8 cellular contexts compared by ENCODE assay signal in the genomic region with DNA sequence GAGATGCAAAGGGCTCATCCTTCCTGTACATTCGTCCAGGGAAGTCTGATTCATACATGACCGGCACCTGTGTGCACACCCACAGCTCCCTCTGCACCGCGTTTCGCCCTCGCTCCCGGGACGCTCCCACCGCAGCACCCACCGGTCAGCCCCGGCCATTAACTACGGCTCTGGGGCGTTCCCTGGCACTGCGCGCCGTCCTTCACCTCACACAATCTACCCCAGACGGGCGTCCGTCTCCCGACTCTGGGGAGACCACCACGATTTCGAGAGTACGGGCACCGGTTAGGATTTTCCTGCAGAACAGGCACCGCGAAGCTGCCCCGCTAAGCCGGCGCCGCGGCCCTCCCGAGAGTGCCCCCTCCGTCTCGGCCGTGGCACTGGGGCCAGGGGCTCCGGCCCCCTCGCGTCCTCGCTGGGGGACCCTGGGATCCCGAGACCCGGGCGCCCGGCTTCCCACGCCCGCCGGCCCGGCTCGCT. TPM values are rescaled to one million over a fixed set of nuclear protein-coding genes. Genes with fewer than 3 reads are reported as not detected.
DNase-seq lines count a peak whose midpoint lies in the region; ATAC-seq and TF ChIP-seq lines count a peak whose summit lies in the region.

No MANE protein-coding gene starts in this region.

- H3K9me2 ChIP-seq in SK-N-SH: no peaks in the 10 kb centered on the region

- no peaks in the 10 kb centered on the region for H3K27me3 ChIP-seq in CD4-positive, alpha-beta T cell (ENCODE audit: control insufficient read depth, insufficient read depth, low read length)
- no peaks in the 10 kb centered on the region for H3K27me3 ChIP-seq in SK-N-SH (ENCODE audit: insufficient read depth)
- H3K27me3 ChIP-seq in sigmoid colon: no peaks in the 10 kb centered on the region

- TF ChIP-seq EP300 in SK-N-SH (IDR thresholded peaks at IDR 0.05; ENCODE audit: borderline replicate concordance in 1 of 2, low read depth in 1 of 2, low read length in 1 of 2) (no peak), sigmoid colon (IDR thresholded peaks at IDR 0.05) (no peak)

- peaks cover 0 to 4% of the 10 kb centered on the region in 2 experiments for H3K36me3 ChIP-seq in SK-N-SH (replicated peaks in 1 of 2; ENCODE audit: control insufficient read depth in 1 of 2, insufficient read depth in 2 of 2, low read length in 1 of 2)
- peaks cover 0 to 6% (median 2%) of the 10 kb centered on the region in 4 donors for H3K36me3 ChIP-seq in sigmoid colon

- intact Hi-C loops in CD4-positive, alpha-beta T cell (cut with DNase I, micrococcal nuclease): loop anchor here in 1 of 2 experiments (5.0 to 10.0 kb wide), 2 partner anchors 1027 to 1080 kb away; a partner anchor contains a TSS
- intact Hi-C loops in sigmoid colon (cut with DNase I): loop anchor here (5.0 kb wide), 3 partner anchors 45 to 125 kb away; no protein-coding TSS in a partner anchor

- H3K4me1 Mint-ChIP-seq in CD4-positive, alpha-beta T cell (ENCODE audit: low read depth): peaks cover 32% of the 10 kb centered on the region

- peak overlapping the region; percentile 97 for H3K9ac ChIP-seq in SK-N-SH

- H3K9me3 ChIP-seq in CD4-positive, alpha-beta T cell (ENCODE audit: control insufficient read depth, low read length): no peaks in the 10 kb centered on the region
- H3K9me3 ChIP-seq in SK-N-SH (no peaks in the 10 kb centered on the region), sigmoid colon (no peaks in the 10 kb centered on the region)

- in situ Hi-C loops in astrocyte of the spinal cord (cut with HindIII; ENCODE audit: low sequenced_read_pairs): no loop called here

- POLR2A ChIA-PET in CD4-positive, alpha-beta T cell (lab: Charles Lee): interaction anchor here (1.5 to 1.6 kb wide), 2 partner anchors 21 to 47 kb away, joined by 5 to 9 read pairs; a partner anchor contains a TSS
- POLR2A ChIA-PET in SK-N-SH (lab: Yijun Ruan, JAX): interaction anchor here (0.6 to 1.4 kb wide), 11 partner anchors 16 to 237 kb away, joined by 3 to 11 read pairs (median 4); a partner anchor contains a TSS

- CTCF ChIA-PET in CD4-positive, alpha-beta T cell (lab: Charles Lee): no interaction called here
- CTCF ChIA-PET in SK-N-SH (lab: Yijun Ruan, JAX): interaction anchor here (1.0 to 2.1 kb wide), 2 partner anchors 9 to 27 kb away, joined by 3 to 7 read pairs; no protein-coding TSS in a partner anchor

- ATAC-seq in CD4-positive, alpha-beta T cell (ENCODE audit: poor library complexity): peak; percentile 16
- peak; percentile 42 for ATAC-seq in GM19397 (IDR thresholded peaks at IDR 0.05; ENCODE audit: unreplicated experiment)
- peak; percentile 34 for ATAC-seq in HG03442 (IDR thresholded peaks at IDR 0.05; ENCODE audit: unreplicated experiment)

- no peak for TF ChIP-seq RAD21 in SK-N-SH (IDR thresholded peaks at IDR 0.05; ENCODE audit: low read length)

- no peak for TF ChIP-seq POLR2A in sigmoid colon (IDR thresholded peaks at IDR 0.05)

- peak overlapping the region; percentile 82 for H2AFZ ChIP-seq in SK-N-SH (ENCODE audit: low read depth)

- H3K36me3 Mint-ChIP-seq in CD4-positive, alpha-beta T cell (ENCODE audit: low read depth): peaks cover 18% of the 10 kb centered on the region

- peaks cover 12% of the 10 kb centered on the region for H3F3A ChIP-seq in SK-N-SH (replicated peaks; ENCODE audit: insufficient read depth)

- no peaks in the 10 kb centered on the region for H3K27me3 Mint-ChIP-seq in CD4-positive, alpha-beta T cell

- under 1% methylated on average over 15 of the region's 48 CpGs for WGBS in SK-N-SH (ENCODE audit: low lambda C conversion rate)
- 0 to 1% methylated on average over 48 of the region's 48 CpGs for WGBS in sigmoid colon, 2 donors

- H3K27ac Mint-ChIP-seq in CD4-positive, alpha-beta T cell: peak overlapping the region; percentile 87

- H3K4me1 ChIP-seq in SK-N-SH (ENCODE audit: control insufficient read depth in 1 of 2, insufficient read depth in 2 of 2, low read depth in 1 of 2, low read length in 1 of 2): peaks cover 0 to 10% of the 10 kb centered on the region in 2 experiments; a peak in 2 of 4 replicates
- peaks cover 3 to 41% (median 18%) of the 10 kb centered on the region in 4 donors for H3K4me1 ChIP-seq in sigmoid colon

- H3K9me3 Mint-ChIP-seq in CD4-positive, alpha-beta T cell: no peaks in the 10 kb centered on the region

- TF ChIP-seq CTCF in CD4-positive, alpha-beta T cell (IDR thresholded peaks at IDR 0.05): no peak
- no peak for TF ChIP-seq CTCF in SK-N-SH (IDR thresholded peaks at IDR 0.05)
- TF ChIP-seq CTCF in astrocyte of the spinal cord (IDR thresholded peaks at IDR 0.05; ENCODE audit: low read depth, low read length): no peak
- no peak for TF ChIP-seq CTCF in sigmoid colon (IDR thresholded peaks at IDR 0.05)

- peak overlapping the region; percentile 96 for H3K4me3 Mint-ChIP-seq in CD4-positive, alpha-beta T cell

- peak overlapping the region; percentile 76 for H3K27ac ChIP-seq in CD4-positive, alpha-beta T cell (ENCODE audit: low read depth, low read length)
- peak overlapping the region; percentile 88 to 98 for H3K27ac ChIP-seq in SK-N-SH (ENCODE audit: low read depth in 2 of 2, low read length in 1 of 2)
- H3K27ac ChIP-seq in sigmoid colon: peak overlapping the region; percentile 92 to 99 (median 98)

- peak in 6 of 10 experiments; percentile 1 to 11 (median 4) for DNase-seq in CD4-positive, alpha-beta T cell
- DNase-seq in SK-N-SH (peak; percentile 83), astrocyte of the spinal cord (ENCODE audit: low read depth, low spot score) (peak; percentile 47), sigmoid colon (peak; percentile 79), CD1c-positive myeloid dendritic cell (ENCODE audit: extremely low spot score) (no peak)

- H3K4me3 ChIP-seq in SK-N-SH (ENCODE audit: low read depth in 2 of 2, low read length in 1 of 2) (peak overlapping the region; percentile 76 to 92), astrocyte of the spinal cord (ENCODE audit: low read depth, low read length) (peak overlapping the region; percentile 86), iPS-11a (ENCODE audit: low read depth, low read length) (peak overlapping the region; percentile 87), sigmoid colon (peak overlapping the region; percentile 78 to 100 (median 92))

- peaks cover 61% of the 10 kb centered on the region for H3K79me2 ChIP-seq in SK-N-SH (ENCODE audit: insufficient read depth)

- H3K4me2 ChIP-seq in SK-N-SH: peak overlapping the region; percentile 92

- no peaks in the 10 kb centered on the region for H4K20me1 ChIP-seq in SK-N-SH (ENCODE audit: insufficient read depth)

TF ChIP-seq in SK-N-SH, 30 proteins besides CTCF, POLR2A, EP300 and RAD21:
- TF ChIP-seq POLR2AphosphoS5 (IDR thresholded peaks at IDR 0.05; ENCODE audit: low read depth, low read length) (peak; percentile 26; the same call in 1 of the 2 replicates), MXI1 (IDR thresholded peaks at IDR 0.05; ENCODE audit: low read depth, low read length) (peak; percentile 47; the same call in 1 of the 2 replicates), TAF1 (IDR thresholded peaks at IDR 0.05; ENCODE audit: borderline replicate concordance, low read depth, low read length) (peak; percentile 45; the same call in 1 of the 2 replicates)
- TF ChIP-seq, protein P1, sequence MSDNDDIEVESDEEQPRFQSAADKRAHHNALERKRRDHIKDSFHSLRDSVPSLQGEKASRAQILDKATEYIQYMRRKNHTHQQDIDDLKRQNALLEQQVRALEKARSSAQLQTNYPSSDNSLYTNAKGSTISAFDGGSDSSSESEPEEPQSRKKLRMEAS (IDR thresholded peaks at IDR 0.05; ENCODE audit: low read depth): peak; percentile 38; the same call in 1 of the 2 replicates
- TF ChIP-seq, protein P2, sequence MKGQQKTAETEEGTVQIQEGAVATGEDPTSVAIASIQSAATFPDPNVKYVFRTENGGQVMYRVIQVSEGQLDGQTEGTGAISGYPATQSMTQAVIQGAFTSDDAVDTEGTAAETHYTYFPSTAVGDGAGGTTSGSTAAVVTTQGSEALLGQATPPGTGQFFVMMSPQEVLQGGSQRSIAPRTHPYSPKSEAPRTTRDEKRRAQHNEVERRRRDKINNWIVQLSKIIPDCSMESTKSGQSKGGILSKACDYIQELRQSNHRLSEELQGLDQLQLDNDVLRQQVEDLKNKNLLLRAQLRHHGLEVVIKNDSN (IDR thresholded peaks at IDR 0.05; ENCODE audit: borderline replicate concordance, low read depth): no peak

RNA-seq across cellular contexts. Expression of a gene that starts 0.4 kb away (rescaled TPM):
- total RNA-seq in CD4-positive, alpha-beta T cell: 10 to 100 TPM; 18.5 to 20.9 TPM
- 6.3 and 7.2 TPM in 2 replicates for polyA plus RNA-seq in SK-N-SH (2012; rRNA removed)
- polyA plus RNA-seq in SK-N-SH (2012; cell fraction: cytosol; rRNA removed): 9.7 and 11.3 TPM in 2 replicates
- 4.2 and 10.4 TPM in 2 replicates for polyA plus RNA-seq in SK-N-SH (2012; cell fraction: nucleus; rRNA removed)
- total RNA-seq in sigmoid colon: 10 to 100 TPM; 31.4 to 49.6 (median 37.0) TPM
- polyA plus RNA-seq in sigmoid colon: 10 to 100 TPM; 12.5 to 20.6 (median 15.0) TPM

RNA-seq across cellular contexts. Expression of a gene that starts 47.6 kb away (rescaled TPM):
- 10 to 100 TPM; 34.2 to 36.5 TPM for total RNA-seq in CD4-positive, alpha-beta T cell
- polyA plus RNA-seq in SK-N-SH (2012; rRNA removed) (28.5 and 35.6 TPM in 2 replicates), sigmoid colon (10 to 100 TPM; 39.0 to 55.3 (median 52.0) TPM)
- polyA plus RNA-seq in SK-N-SH (2012; cell fraction: cytosol; rRNA removed): 29.9 and 31.8 TPM in 2 replicates
- polyA plus RNA-seq in SK-N-SH (2012; cell fraction: nucleus; rRNA removed): 96.2 and 102 TPM in 2 replicates
- total RNA-seq in sigmoid colon: 100 to 1,000 TPM; 104 to 160 (median 118) TPM
